10 cellular contexts compared by ENCODE assay signal in genomic region chr7:45027774-45028114, GRCh38. TPM values are rescaled to one million over a fixed set of nuclear protein-coding genes. Genes with fewer than 3 reads are reported as not detected.
DNase-seq lines count a peak whose midpoint lies in the region; ATAC-seq, FAIRE-seq and TF ChIP-seq lines count a peak whose summit lies in the region.
"Had no signal": no experiment of that assay in that cellular context is flagged by ENCODE, and none has a peak within 500 bp of the region (broad histone marks: within the 10 kb centered on the region; RNA-seq: fewer than 3 reads in every experiment).

No MANE protein-coding gene starts in this region.

- H3K4me3 Mint-ChIP-seq in activated T-helper 17 cell treated with anti-CD3 and anti-CD28 coated beads, Interleukin-2, amount 50 U/mL, for 72 hours = peak overlapping the region; percentile 100
- peak overlapping the region; percentile 78 for H3K4me3 Mint-ChIP-seq in natural killer cell treated with Interleukin-12 subunit alpha and Interleukin-12 subunit beta and Interleukin-15 and Interleukin-18, amount 100 ng/mL, for 72 hours

- H3K9me3 Mint-ChIP-seq in activated T-helper 17 cell treated with anti-CD3 and anti-CD28 coated beads, Interleukin-2, amount 50 U/mL, for 72 hours = peaks cover 5% of the 10 kb centered on the region
- no peaks in the 10 kb centered on the region for H3K9me3 Mint-ChIP-seq in natural killer cell treated with Interleukin-12 subunit alpha and Interleukin-12 subunit beta and Interleukin-15 and Interleukin-18, amount 100 ng/mL, for 72 hours

- H3K27me3 Mint-ChIP-seq in activated T-helper 17 cell treated with anti-CD3 and anti-CD28 coated beads, Interleukin-2, amount 50 U/mL, for 72 hours = no peaks in the 10 kb centered on the region
- H3K27me3 Mint-ChIP-seq in natural killer cell treated with Interleukin-12 subunit alpha and Interleukin-12 subunit beta and Interleukin-15 and Interleukin-18, amount 100 ng/mL, for 72 hours = no peaks in the 10 kb centered on the region

- H3K36me3 Mint-ChIP-seq in activated T-helper 17 cell treated with anti-CD3 and anti-CD28 coated beads, Interleukin-2, amount 50 U/mL, for 72 hours (ENCODE audit: low read depth) = peaks cover 74% of the 10 kb centered on the region
- no peaks in the 10 kb centered on the region for H3K36me3 Mint-ChIP-seq in natural killer cell treated with Interleukin-12 subunit alpha and Interleukin-12 subunit beta and Interleukin-15 and Interleukin-18, amount 100 ng/mL, for 72 hours

- peaks cover 65% of the 10 kb centered on the region for H3K4me1 Mint-ChIP-seq in activated T-helper 17 cell treated with anti-CD3 and anti-CD28 coated beads, Interleukin-2, amount 50 U/mL, for 72 hours
- H3K4me1 Mint-ChIP-seq in natural killer cell treated with Interleukin-12 subunit alpha and Interleukin-12 subunit beta and Interleukin-15 and Interleukin-18, amount 100 ng/mL, for 72 hours (ENCODE audit: low read depth in 2 of 2) = peaks cover 61% of the 10 kb centered on the region in 2 donors

- peak overlapping the region; percentile 99 for H3K27ac Mint-ChIP-seq in activated T-helper 17 cell treated with anti-CD3 and anti-CD28 coated beads, Interleukin-2, amount 50 U/mL, for 72 hours
- H3K27ac Mint-ChIP-seq in natural killer cell treated with Interleukin-12 subunit alpha and Interleukin-12 subunit beta and Interleukin-15 and Interleukin-18, amount 100 ng/mL, for 72 hours = peak overlapping the region; percentile 71 to 88

- TF ChIP-seq POLR2A in GM12892 (IDR thresholded peaks at IDR 0.05; ENCODE audit: low read depth, low read length) = peak; percentile 55; the same call in 1 of the 2 replicates

- DNase-seq in GM12892 (ENCODE audit: insufficient read length) = no peak
- no peak for DNase-seq in natural killer cell treated with Interleukin-12 subunit alpha and Interleukin-12 subunit beta and Interleukin-15 and Interleukin-18, amount 100 ng/mL, for 72 hours (ENCODE audit: low spot score)
- DNase-seq in stimulated activated CD4-positive, alpha-beta T cell treated with anti-CD3 and anti-CD28 coated beads, Interleukin-12 subunit alpha, Interleukin-12 subunit beta, amount 100 ng/mL, for 4 hours = no peak
- no peak for DNase-seq in globus pallidus (ENCODE audit: low spot score)
- DNase-seq in NCI-H774 (lab: John Stamatoyannopoulos, UW) = no peak
- DNase-seq: PC-9, posterior cingulate gyrus had no signal

- peak; percentile 15 for ATAC-seq in HG02885 (IDR thresholded peaks at IDR 0.05; ENCODE audit: poor library complexity, unreplicated experiment)
- peak; percentile 2 for ATAC-seq in activated T-helper 17 cell treated with anti-CD3 and anti-CD28 coated beads, Interleukin-2, amount 50 U/mL, for 72 hours (replicated peaks)
- peak; percentile 29 to 37 for ATAC-seq in natural killer cell treated with Interleukin-12 subunit alpha and Interleukin-12 subunit beta and Interleukin-15 and Interleukin-18, amount 100 ng/mL, for 72 hours
- ATAC-seq in GM19455 (IDR thresholded peaks at IDR 0.05; ENCODE audit: unreplicated experiment) = no peak

- peak; percentile 48 for FAIRE-seq in GM12892 (lab: Jason Lieb, UNC)

RNA-seq across cellular contexts. Expression of gene CCM2, which starts 27.7 kb away (rescaled TPM):
- polyA plus RNA-seq in GM12892 (2012; ENCODE audit: missing spikeins) = 37.2 TPM
- total RNA-seq in activated T-helper 17 cell treated with anti-CD3 and anti-CD28 coated beads, Interleukin-2, amount 50 U/mL, for 72 hours = 10 to 100 TPM; 69.8 to 79.3 TPM
- 10 to 100 TPM; 59.2 to 68.4 TPM for total RNA-seq in natural killer cell treated with Interleukin-12 subunit alpha and Interleukin-12 subunit beta and Interleukin-15 and Interleukin-18, amount 100 ng/mL, for 72 hours

RNA-seq across cellular contexts. Expression of gene MYO1G, which starts 48.9 kb away (rescaled TPM):
- polyA plus RNA-seq in GM12892 (2012; ENCODE audit: missing spikeins) = 137 TPM
- 100 to 1,000 TPM; 316 to 649 TPM for total RNA-seq in activated T-helper 17 cell treated with anti-CD3 and anti-CD28 coated beads, Interleukin-2, amount 50 U/mL, for 72 hours
- total RNA-seq in natural killer cell treated with Interleukin-12 subunit alpha and Interleukin-12 subunit beta and Interleukin-15 and Interleukin-18, amount 100 ng/mL, for 72 hours = 100 to 1,000 TPM; 465 to 518 TPM
